In the genomic region with DNA sequence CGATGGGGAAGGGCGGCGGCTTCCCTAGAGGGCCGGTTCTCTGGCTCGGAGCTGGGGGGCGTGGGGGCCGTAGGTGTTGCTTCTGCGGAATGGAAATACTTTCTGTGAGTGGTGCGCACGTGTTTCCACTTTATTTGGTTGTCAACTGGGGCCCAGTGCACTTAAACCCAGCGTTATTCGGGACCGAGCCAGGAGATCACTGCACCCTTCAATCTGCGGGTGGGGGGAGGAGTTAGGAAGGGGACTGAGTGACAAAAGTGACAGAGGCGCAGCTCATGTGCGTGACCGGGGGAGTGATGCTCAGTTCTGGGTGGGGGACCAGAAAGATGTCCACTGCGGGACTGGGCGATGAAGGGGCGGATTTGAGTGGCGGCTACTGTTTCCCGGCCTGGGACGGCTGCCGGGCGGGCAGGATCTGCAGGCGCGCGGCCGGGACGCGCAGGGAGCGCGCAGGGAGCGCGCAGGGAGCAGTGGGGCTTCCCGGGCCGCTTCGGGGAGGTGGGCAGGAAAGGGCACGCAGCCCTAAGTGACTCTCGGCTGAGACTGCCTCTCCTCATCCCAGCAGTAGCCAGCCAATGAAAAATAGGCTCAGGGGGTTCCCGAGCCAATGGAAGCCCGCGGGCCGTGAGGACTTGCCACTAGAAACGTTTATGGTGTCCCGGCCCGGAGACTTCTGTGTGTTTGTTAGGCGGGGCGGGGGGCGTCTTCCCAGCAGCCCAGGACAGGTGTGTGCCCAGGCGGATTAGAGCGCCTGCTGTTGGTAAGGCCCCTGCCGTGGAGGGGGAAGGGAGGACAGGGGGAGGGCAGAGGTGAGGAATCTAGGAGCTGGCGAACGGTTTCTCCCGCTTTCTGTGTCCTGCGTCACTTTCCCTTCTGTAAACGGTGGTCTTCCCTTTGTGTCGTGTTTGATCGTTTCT, we compare ENCODE assay signal across 8 cellular contexts. TPM values are rescaled to one million over a fixed set of nuclear protein-coding genes. Genes with fewer than 3 reads are reported as not detected.
DNase-seq lines count a peak whose midpoint lies in the region; ATAC-seq and TF ChIP-seq lines count a peak whose summit lies in the region.

No MANE protein-coding gene starts in this region.

- H3K27ac ChIP-seq in psoas muscle: peak overlapping the region; percentile 41

- H3K27me3 ChIP-seq in BE2C: no peaks in the 10 kb centered on the region
- H3K27me3 ChIP-seq in psoas muscle (ENCODE audit: insufficient read depth in 3 of 3, low read length in 2 of 3): peaks cover 0 to 51% (median 15%) of the 10 kb centered on the region in 3 donors

- intact Hi-C loops in left cardiac atrium (cut with DNase I): no loop called here
- intact Hi-C loops in psoas muscle (cut with DNase I): loop anchor here in 1 of 2 donors (5.0 kb wide), 1 partner anchor 54 kb away; a partner anchor contains a TSS

- H3K4me3 ChIP-seq in BE2C (ENCODE audit: low read depth, low read length) (peak overlapping the region; percentile 82), psoas muscle (peak overlapping the region; percentile 67)

- H3K27me3 Mint-ChIP-seq in activated naive CD8-positive, alpha-beta T cell treated with anti-CD3 and anti-CD28 coated beads for 36 hours: no peaks in the 10 kb centered on the region

- TF ChIP-seq CTCF in BE2C (IDR thresholded peaks at IDR 0.05; ENCODE audit: low read depth, low read length): no peak
- TF ChIP-seq CTCF in psoas muscle (IDR thresholded peaks at IDR 0.05): no peak

- H3K4me1 Mint-ChIP-seq in activated naive CD8-positive, alpha-beta T cell treated with anti-CD3 and anti-CD28 coated beads for 36 hours: peaks cover 31% of the 10 kb centered on the region

- H3K9me3 Mint-ChIP-seq in activated naive CD8-positive, alpha-beta T cell treated with anti-CD3 and anti-CD28 coated beads for 36 hours: no peaks in the 10 kb centered on the region

- in situ Hi-C loops in SK-MEL-5 (cut with HindIII; ENCODE audit: low pct_unique_long_range_greater_than_20kb, low sequenced_read_pairs): no loop called here

- DNase-seq in BE2C (peak; percentile 85), HT-29 (ENCODE audit: low spot score) (peak; percentile 17), SK-MEL-5 (ENCODE audit: low read depth, low spot score) (peak; percentile 57), left cardiac atrium (peak; percentile 62), psoas muscle (peak; percentile 44 to 58), GM19238 (ENCODE audit: insufficient read length, low spot score) (no peak)
- peak; percentile 76 for DNase-seq in activated naive CD8-positive, alpha-beta T cell treated with anti-CD3 and anti-CD28 coated beads for 36 hours

- H3K9me3 ChIP-seq in BE2C (no peaks in the 10 kb centered on the region), psoas muscle (no peaks in the 10 kb centered on the region)

- H3K4me3 Mint-ChIP-seq in activated naive CD8-positive, alpha-beta T cell treated with anti-CD3 and anti-CD28 coated beads for 36 hours: peak overlapping the region; percentile 87

- ATAC-seq in left cardiac atrium (peak; percentile 50 to 73), psoas muscle (peak; percentile 46 to 61 (median 52)), GM21528 (IDR thresholded peaks at IDR 0.05; ENCODE audit: low FRiP score, unreplicated experiment) (no peak)

- H3K4me1 ChIP-seq in BE2C (no peaks in the 10 kb centered on the region), psoas muscle (peaks cover 4% of the 10 kb centered on the region)

- H3K36me3 ChIP-seq in BE2C: no peaks in the 10 kb centered on the region
- no peaks in the 10 kb centered on the region for H3K36me3 ChIP-seq in psoas muscle (ENCODE audit: insufficient read depth in 1 of 2, low read depth in 1 of 2)

- peak overlapping the region; percentile 96 for H3K27ac Mint-ChIP-seq in activated naive CD8-positive, alpha-beta T cell treated with anti-CD3 and anti-CD28 coated beads for 36 hours

- H3K36me3 Mint-ChIP-seq in activated naive CD8-positive, alpha-beta T cell treated with anti-CD3 and anti-CD28 coated beads for 36 hours: peaks cover 5% of the 10 kb centered on the region

- 1 to 3% (median 2%) methylated on average over 54 to 60 of the region's 60 CpGs for WGBS in psoas muscle, 3 donors

RNA-seq across cellular contexts. Expression of a gene that starts 54.3 kb away (rescaled TPM):
- polyA plus RNA-seq in BE2C (2012; ENCODE audit: insufficient read depth, insufficient read length, low read depth): 10.9 TPM
- total RNA-seq in HT-29 (2014; rRNA removed; shearing (Covaris generic)): 1.2 and 1.7 TPM in 2 replicates
- total RNA-seq in SK-MEL-5 (2014; rRNA removed; shearing (Covaris generic)): 5.3 and 9.0 TPM in 2 replicates
- polyA plus RNA-seq in SK-MEL-5 (2015; cell fraction: cytosol; rRNA removed): 3.6 and 5.3 TPM in 2 replicates
- 11.1 and 15.4 TPM in 2 replicates for polyA plus RNA-seq in SK-MEL-5 (2015; cell fraction: nucleus; rRNA removed)
- 1 to 10 TPM; 7.5 to 7.9 TPM for total RNA-seq in activated naive CD8-positive, alpha-beta T cell treated with anti-CD3 and anti-CD28 coated beads for 36 hours
- total RNA-seq in left cardiac atrium (10 to 100 TPM in 1 of 2 donors, 1 to 10 TPM in 1; 9.0 to 12.7 TPM), psoas muscle (10 to 100 TPM; 27.4 to 59.4 (median 39.1) TPM)
- 10 to 100 TPM in 2 of 3 donors, 1 to 10 TPM in 1; 5.5 to 23.3 (median 13.7) TPM for polyA plus RNA-seq in psoas muscle
